ENCODE assay signal across 24 cellular contexts in genomic region chr20:34254979-34255378, GRCh38. TPM values are rescaled to one million over a fixed set of nuclear protein-coding genes. Genes with fewer than 3 reads are reported as not detected.
"Had no signal": no experiment of that assay in that cellular context is flagged by ENCODE, and none has a peak within 500 bp of the region (broad histone marks: within the 10 kb centered on the region; RNA-seq: fewer than 3 reads in every experiment).

No MANE protein-coding gene starts in this region.

- H3K27ac ChIP-seq: ascending aorta, cardiac muscle cell, PC-9, RWPE1, WERI-Rb-1 had no signal

- DNase-seq: activated CD4-positive, alpha-beta T cell treated with anti-CD3 and anti-CD28 coated beads for 1 hour; activated CD4-positive, CD25-positive, alpha-beta regulatory T cell; activated CD8-positive, alpha-beta memory T cell treated with anti-CD3 and anti-CD28 coated beads for 24 hours; activated effector memory CD4-positive, alpha-beta T cell treated with Interleukin-2 at 50 U/mL for 16 hours; activated naive CD8-positive, alpha-beta T cell treated with anti-CD3 and anti-CD28 coated beads, Interleukin-2, amount 10 ng/mL, durations not matched to agents 7 days and 5 days; NCI-H187; NCI-H2107; NCI-H2171; NCI-H748 treated with DMSO at 0.1 percent for 48 hours; NK-92 treated with Interleukin-12 subunit alpha and Interleukin-12 subunit beta, amount 100 ng/mL, for 24 hours; SIG-M5; T1000 had no signal

- H3K4me3 ChIP-seq: ascending aorta, cardiac muscle cell, PC-9 had no signal

- H3K27me3 ChIP-seq: ascending aorta, cardiac muscle cell had no signal

- H3K4me1 ChIP-seq: ascending aorta had no signal

- FAIRE-seq: RCC 7860 had no signal

- H3K9me3 ChIP-seq: ascending aorta had no signal

- ATAC-seq: activated CD8-positive, alpha-beta memory T cell treated with anti-CD3 and anti-CD28 coated beads, Interleukin-2, amount 10 ng/mL, durations not matched to agents 7 days and 5 days; Right ventricle myocardium inferior had no signal

- H3K36me3 ChIP-seq: ascending aorta, cardiac muscle cell, WERI-Rb-1 had no signal

RNA-seq across cellular contexts. Expression of gene ASIP, which starts 13.8 kb away (rescaled TPM):
- total RNA-seq: activated CD4-positive, alpha-beta memory T cell treated with anti-CD3 and anti-CD28 coated beads, Interleukin-2, amount 10 ng/mL, durations not matched to agents 7 days and 5 days; activated CD8-positive, alpha-beta memory T cell treated with anti-CD3 and anti-CD28 coated beads, Interleukin-2, amount 10 ng/mL, durations not matched to agents 7 days and 5 days; activated naive CD8-positive, alpha-beta T cell treated with anti-CD3 and anti-CD28 coated beads, Interleukin-2, amount 10 ng/mL, durations not matched to agents 7 days and 5 days; ascending aorta; cardiac muscle cell; M059J; PC-9; T-helper 1 cell treated with Interleukin-12 subunit alpha and Interleukin-12 subunit beta and Interleukin-4 antibody, amounts not matched to agents 30 ng/mL and 1 ng/mL, for 36 hours; T-helper 2 cell treated with Interferon-gamma antibody and Interleukin-4, amounts not matched to agents 100 ng/mL and 5 ng/mL, for 36 hours had no signal
